ENCODE assay signal across 8 cellular contexts in genomic region chr20:63520594-63520938, GRCh38. TPM values are rescaled to one million over a fixed set of nuclear protein-coding genes. Genes with fewer than 3 reads are reported as not detected.
DNase-seq lines count a peak whose midpoint lies in the region; ATAC-seq and TF ChIP-seq lines count a peak whose summit lies in the region.

Gene PPDPF, plus strand, starts transcription at chr20:63520765. Its CDS starts 544 bp downstream, at chr20:63521309.

- peaks cover 6% of the 10 kb centered on the region for H3K27me3 Mint-ChIP-seq in mesothelial cell of epicardium (ENCODE audit: low read depth)

- H3K4me1 Mint-ChIP-seq in mesothelial cell of epicardium = peaks cover 21% of the 10 kb centered on the region

- H3K27ac Mint-ChIP-seq in mesothelial cell of epicardium = peak within 1 kb of the TSS; percentile 83

- in situ Hi-C loops in endometrial microvascular endothelial cells (cut with HindIII; ENCODE audit: inconsistent ontology term, low pct_unique_long_range_greater_than_20kb, low sequenced_read_pairs) = no loop called here

- DNase-seq in AG10803 (ENCODE audit: low read depth) (peak; percentile 74), mesothelial cell of epicardium (ENCODE audit: low spot score in 2 of 2, unreplicated experiment in 2 of 2) (peak; percentile 83 to 86)
- peak; percentile 70 for DNase-seq in NK-92 treated with Interleukin-12 subunit alpha and Interleukin-12 subunit beta, amount 100 ng/mL, for 24 hours (lab: John Stamatoyannopoulos, UW)
- DNase-seq in activated CD8-positive, alpha-beta memory T cell treated with anti-CD3 and anti-CD28 coated beads, Interleukin-2, amount 50 U/mL, for 24 hours (ENCODE audit: extremely low read depth) = peak; percentile 45
- DNase-seq in stimulated activated CD8-positive, alpha-beta memory T cell treated with anti-CD3 and anti-CD28 coated beads, Interleukin-15, amount 100 ng/mL, for 1 hour (ENCODE audit: low read depth) = peak; percentile 66

- TF ChIP-seq CTCF in AG10803 (conservative IDR thresholded peaks at IDR 0.05; ENCODE audit: low read length) (no peak), mesothelial cell of epicardium (IDR thresholded peaks at IDR 0.05; ENCODE audit: unreplicated experiment) (no peak)

- H3K4me3 ChIP-seq in AG10803 (ENCODE audit: low read length) = peak within 1 kb of the TSS; percentile 86

- peaks cover 18% of the 10 kb centered on the region for H3K36me3 Mint-ChIP-seq in mesothelial cell of epicardium

- peak; percentile 73 for ATAC-seq in GM18909 (IDR thresholded peaks at IDR 0.05; ENCODE audit: poor library complexity, unreplicated experiment)
- ATAC-seq in HG03139 (IDR thresholded peaks at IDR 0.05; ENCODE audit: unreplicated experiment) = peak; percentile 50

- peak within 1 kb of the TSS; percentile 84 for H3K4me3 Mint-ChIP-seq in mesothelial cell of epicardium

- H3K9me3 Mint-ChIP-seq in mesothelial cell of epicardium = peaks cover 3% of the 10 kb centered on the region

RNA-seq across cellular contexts. Expression of gene PPDPF, which starts in this region (rescaled TPM):
- 126 TPM for total RNA-seq in endometrial microvascular endothelial cells (ENCODE audit: inconsistent ontology term)
- total RNA-seq in mesothelial cell of epicardium = 258 to 271 TPM (median 269 TPM) in 3 replicates

Comparison
In these comparisons a context has a peak if more than half of its experiments do, and no peak if none do; other contexts are left out.
1. Peak in every context shown above with its lines: DNase-seq, ATAC-seq and H3K4me3 ChIP-seq.